1 cellular context compared by ENCODE assay signal in the genomic region with DNA sequence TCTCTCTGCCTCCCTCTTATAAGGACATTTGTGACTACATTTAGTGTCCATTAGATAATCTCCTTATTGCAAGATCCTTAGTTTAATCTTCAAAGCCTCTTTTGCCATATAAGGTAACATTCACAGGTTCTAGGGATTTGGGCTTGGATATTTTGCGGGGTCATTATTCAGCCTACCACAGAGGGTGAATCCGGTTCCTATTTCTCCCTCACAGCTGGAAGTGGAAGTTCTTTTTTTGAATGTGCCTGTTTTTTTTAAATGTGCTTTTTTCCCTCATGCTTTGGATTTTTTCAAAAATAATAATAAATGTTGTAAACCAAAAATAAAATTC.
TF ChIP-seq lines count a peak whose summit lies in the region.

No MANE protein-coding gene starts in this region.

TF ChIP-seq in WTC11, 78 proteins besides CTCF, POLR2A, EP300 and RAD21 (continued from another document):
- TF ChIP-seq, protein P1, sequence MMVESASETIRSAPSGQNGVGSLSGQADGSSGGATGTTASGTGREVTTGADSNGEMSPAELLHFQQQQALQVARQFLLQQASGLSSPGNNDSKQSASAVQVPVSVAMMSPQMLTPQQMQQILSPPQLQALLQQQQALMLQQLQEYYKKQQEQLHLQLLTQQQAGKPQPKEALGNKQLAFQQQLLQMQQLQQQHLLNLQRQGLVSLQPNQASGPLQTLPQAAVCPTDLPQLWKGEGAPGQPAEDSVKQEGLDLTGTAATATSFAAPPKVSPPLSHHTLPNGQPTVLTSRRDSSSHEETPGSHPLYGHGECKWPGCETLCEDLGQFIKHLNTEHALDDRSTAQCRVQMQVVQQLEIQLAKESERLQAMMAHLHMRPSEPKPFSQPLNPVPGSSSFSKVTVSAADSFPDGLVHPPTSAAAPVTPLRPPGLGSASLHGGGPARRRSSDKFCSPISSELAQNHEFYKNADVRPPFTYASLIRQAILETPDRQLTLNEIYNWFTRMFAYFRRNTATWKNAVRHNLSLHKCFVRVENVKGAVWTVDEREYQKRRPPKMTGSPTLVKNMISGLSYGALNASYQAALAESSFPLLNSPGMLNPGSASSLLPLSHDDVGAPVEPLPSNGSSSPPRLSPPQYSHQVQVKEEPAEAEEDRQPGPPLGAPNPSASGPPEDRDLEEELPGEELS (CRISPR knock-in tag; IDR thresholded peaks at IDR 0.05): no peak
- no peak for TF ChIP-seq MYBL2 (CRISPR knock-in tag; IDR thresholded peaks at IDR 0.05)
- TF ChIP-seq, protein P2, sequence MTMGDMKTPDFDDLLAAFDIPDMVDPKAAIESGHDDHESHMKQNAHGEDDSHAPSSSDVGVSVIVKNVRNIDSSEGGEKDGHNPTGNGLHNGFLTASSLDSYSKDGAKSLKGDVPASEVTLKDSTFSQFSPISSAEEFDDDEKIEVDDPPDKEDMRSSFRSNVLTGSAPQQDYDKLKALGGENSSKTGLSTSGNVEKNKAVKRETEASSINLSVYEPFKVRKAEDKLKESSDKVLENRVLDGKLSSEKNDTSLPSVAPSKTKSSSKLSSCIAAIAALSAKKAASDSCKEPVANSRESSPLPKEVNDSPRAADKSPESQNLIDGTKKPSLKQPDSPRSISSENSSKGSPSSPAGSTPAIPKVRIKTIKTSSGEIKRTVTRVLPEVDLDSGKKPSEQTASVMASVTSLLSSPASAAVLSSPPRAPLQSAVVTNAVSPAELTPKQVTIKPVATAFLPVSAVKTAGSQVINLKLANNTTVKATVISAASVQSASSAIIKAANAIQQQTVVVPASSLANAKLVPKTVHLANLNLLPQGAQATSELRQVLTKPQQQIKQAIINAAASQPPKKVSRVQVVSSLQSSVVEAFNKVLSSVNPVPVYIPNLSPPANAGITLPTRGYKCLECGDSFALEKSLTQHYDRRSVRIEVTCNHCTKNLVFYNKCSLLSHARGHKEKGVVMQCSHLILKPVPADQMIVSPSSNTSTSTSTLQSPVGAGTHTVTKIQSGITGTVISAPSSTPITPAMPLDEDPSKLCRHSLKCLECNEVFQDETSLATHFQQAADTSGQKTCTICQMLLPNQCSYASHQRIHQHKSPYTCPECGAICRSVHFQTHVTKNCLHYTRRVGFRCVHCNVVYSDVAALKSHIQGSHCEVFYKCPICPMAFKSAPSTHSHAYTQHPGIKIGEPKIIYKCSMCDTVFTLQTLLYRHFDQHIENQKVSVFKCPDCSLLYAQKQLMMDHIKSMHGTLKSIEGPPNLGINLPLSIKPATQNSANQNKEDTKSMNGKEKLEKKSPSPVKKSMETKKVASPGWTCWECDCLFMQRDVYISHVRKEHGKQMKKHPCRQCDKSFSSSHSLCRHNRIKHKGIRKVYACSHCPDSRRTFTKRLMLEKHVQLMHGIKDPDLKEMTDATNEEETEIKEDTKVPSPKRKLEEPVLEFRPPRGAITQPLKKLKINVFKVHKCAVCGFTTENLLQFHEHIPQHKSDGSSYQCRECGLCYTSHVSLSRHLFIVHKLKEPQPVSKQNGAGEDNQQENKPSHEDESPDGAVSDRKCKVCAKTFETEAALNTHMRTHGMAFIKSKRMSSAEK (CRISPR knock-in tag; IDR thresholded peaks at IDR 0.05; ENCODE audit: borderline replicate concordance): no peak
- TF ChIP-seq, protein P3, sequence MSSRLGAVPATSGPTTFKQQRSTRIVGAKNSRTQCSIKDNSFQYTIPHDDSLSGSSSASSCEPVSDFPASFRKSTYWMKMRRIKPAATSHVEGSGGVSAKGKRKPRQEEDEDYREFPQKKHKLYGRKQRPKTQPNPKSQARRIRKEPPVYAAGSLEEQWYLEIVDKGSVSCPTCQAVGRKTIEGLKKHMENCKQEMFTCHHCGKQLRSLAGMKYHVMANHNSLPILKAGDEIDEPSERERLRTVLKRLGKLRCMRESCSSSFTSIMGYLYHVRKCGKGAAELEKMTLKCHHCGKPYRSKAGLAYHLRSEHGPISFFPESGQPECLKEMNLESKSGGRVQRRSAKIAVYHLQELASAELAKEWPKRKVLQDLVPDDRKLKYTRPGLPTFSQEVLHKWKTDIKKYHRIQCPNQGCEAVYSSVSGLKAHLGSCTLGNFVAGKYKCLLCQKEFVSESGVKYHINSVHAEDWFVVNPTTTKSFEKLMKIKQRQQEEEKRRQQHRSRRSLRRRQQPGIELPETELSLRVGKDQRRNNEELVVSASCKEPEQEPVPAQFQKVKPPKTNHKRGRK (CRISPR knock-in tag; IDR thresholded peaks at IDR 0.05; ENCODE audit: borderline replicate concordance): no peak
- no peak for TF ChIP-seq ZBTB21 (CRISPR knock-in tag; IDR thresholded peaks at IDR 0.05; ENCODE audit: borderline replicate concordance)
- TF ChIP-seq ZNF423 (CRISPR knock-in tag; IDR thresholded peaks at IDR 0.05): no peak
- TF ChIP-seq, protein P4, sequence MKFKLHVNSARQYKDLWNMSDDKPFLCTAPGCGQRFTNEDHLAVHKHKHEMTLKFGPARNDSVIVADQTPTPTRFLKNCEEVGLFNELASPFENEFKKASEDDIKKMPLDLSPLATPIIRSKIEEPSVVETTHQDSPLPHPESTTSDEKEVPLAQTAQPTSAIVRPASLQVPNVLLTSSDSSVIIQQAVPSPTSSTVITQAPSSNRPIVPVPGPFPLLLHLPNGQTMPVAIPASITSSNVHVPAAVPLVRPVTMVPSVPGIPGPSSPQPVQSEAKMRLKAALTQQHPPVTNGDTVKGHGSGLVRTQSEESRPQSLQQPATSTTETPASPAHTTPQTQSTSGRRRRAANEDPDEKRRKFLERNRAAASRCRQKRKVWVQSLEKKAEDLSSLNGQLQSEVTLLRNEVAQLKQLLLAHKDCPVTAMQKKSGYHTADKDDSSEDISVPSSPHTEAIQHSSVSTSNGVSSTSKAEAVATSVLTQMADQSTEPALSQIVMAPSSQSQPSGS (CRISPR knock-in tag; IDR thresholded peaks at IDR 0.05; ENCODE audit: borderline replicate concordance, low read depth): no peak
- TF ChIP-seq SMAD4 (CRISPR knock-in tag; IDR thresholded peaks at IDR 0.05): no peak
- no peak for TF ChIP-seq TEAD1 (CRISPR knock-in tag; IDR thresholded peaks at IDR 0.05)
